1 cellular context compared by ENCODE assay signal in genomic region chr3:52393959-52394670, GRCh38.
TF ChIP-seq lines count a peak whose summit lies in the region.

No MANE protein-coding gene starts in this region.

TF ChIP-seq in WTC11, 78 proteins besides CTCF, POLR2A, EP300 and RAD21 (continued from another document):
- no peak for TF ChIP-seq E2F1 (CRISPR knock-in tag; IDR thresholded peaks at IDR 0.05)
- TF ChIP-seq GRHL2 (CRISPR knock-in tag; IDR thresholded peaks at IDR 0.05; ENCODE audit: insufficient replicate concordance, severe bottlenecking): no peak
- TF ChIP-seq MAX (CRISPR knock-in tag; IDR thresholded peaks at IDR 0.05): no peak
- no peak for TF ChIP-seq TCF7 (CRISPR knock-in tag; IDR thresholded peaks at IDR 0.05; ENCODE audit: low read depth)
- TF ChIP-seq HMGA2 (CRISPR knock-in tag; IDR thresholded peaks at IDR 0.05): no peak
- TF ChIP-seq MXD4 (CRISPR knock-in tag; IDR thresholded peaks at IDR 0.05; ENCODE audit: borderline replicate concordance): no peak
